8 cellular contexts compared by ENCODE assay signal in the genomic region with DNA sequence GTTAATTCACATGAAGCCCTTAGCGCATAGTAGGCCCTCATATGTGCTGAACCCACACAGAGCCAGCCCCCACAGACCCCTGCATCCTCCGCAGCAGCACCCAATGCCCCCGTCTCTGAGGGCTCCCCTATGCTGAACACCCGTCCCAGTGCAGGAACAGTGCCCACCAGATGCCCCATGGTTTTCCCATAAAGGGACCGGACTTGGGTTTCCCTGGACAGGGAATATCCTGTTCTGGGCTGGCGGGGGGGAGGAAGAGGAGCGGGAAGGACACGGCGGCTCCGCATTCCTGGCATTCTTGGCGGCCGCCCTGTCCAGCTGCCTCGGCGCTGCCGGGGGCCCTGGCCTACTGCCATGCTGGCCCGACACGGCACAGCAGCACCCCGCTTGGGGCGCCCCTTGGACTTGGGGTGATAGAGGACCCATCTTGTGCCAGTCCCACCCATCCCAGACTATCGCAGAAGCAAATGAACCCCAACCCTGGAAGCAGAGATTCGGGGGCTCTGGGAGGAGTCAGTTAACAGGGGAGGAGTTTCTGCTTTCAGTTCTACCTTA. TPM values are rescaled to one million over a fixed set of nuclear protein-coding genes. Genes with fewer than 3 reads are reported as not detected.
DNase-seq lines count a peak whose midpoint lies in the region; ATAC-seq and TF ChIP-seq lines count a peak whose summit lies in the region.

No MANE protein-coding gene starts in this region.

- H3K4me1 Mint-ChIP-seq in activated CD4-positive, alpha-beta T cell treated with anti-CD3 and anti-CD28 coated beads, Interleukin-2, amount 10 ng/mL, durations not matched to agents 24 days and 14 days = peaks cover 31% of the 10 kb centered on the region
- peaks cover 56% of the 10 kb centered on the region for H3K4me1 Mint-ChIP-seq in endothelial cell (ENCODE audit: unreplicated experiment)

- peaks cover 51% of the 10 kb centered on the region for H3K4me1 ChIP-seq in mesodermal cell (ENCODE audit: control insufficient read depth, insufficient read depth, low read length, poor library complexity, severe bottlenecking)
- H3K4me1 ChIP-seq in aorta (ENCODE audit: control insufficient read depth in 1 of 2, insufficient read depth in 2 of 2, low read length in 2 of 2) = peaks cover 0 to 7% of the 10 kb centered on the region in 2 donors

- no peak overlapping the region for H3K4me3 ChIP-seq in mesodermal cell (ENCODE audit: extremely low read depth, insufficient read depth, low read length, poor library complexity, severe bottlenecking)
- no peak overlapping the region for H3K4me3 ChIP-seq in aorta (ENCODE audit: low read length in 2 of 2)

- H3K9me3 ChIP-seq in mesodermal cell (ENCODE audit: control insufficient read depth, low read length) = no peaks in the 10 kb centered on the region
- H3K9me3 ChIP-seq in aorta (ENCODE audit: control insufficient read depth, low read length) = no peaks in the 10 kb centered on the region

- peak; percentile 54 for DNase-seq in activated CD4-positive, alpha-beta T cell treated with anti-CD3 and anti-CD28 coated beads, Interleukin-2, amount 10 ng/mL, durations not matched to agents 24 days and 14 days
- no peak for DNase-seq in activated CD4-positive, alpha-beta T cell treated with anti-CD3 and anti-CD28 coated beads, Interleukin-2, amount 50 U/mL, for 1 hour
- DNase-seq in endothelial cell (ENCODE audit: low spot score) (peak; percentile 80), aorta (peak; percentile 70 to 85), NCI-H748 (lab: John Stamatoyannopoulos, UW; ENCODE audit: unreplicated experiment) (no peak)
- no peak for DNase-seq in activated T-cell treated with anti-CD3 and anti-CD28 coated beads, Interleukin-2, amount 50 U/mL, for 1 hour

- no peaks in the 10 kb centered on the region for H3K9me3 Mint-ChIP-seq in activated CD4-positive, alpha-beta T cell treated with anti-CD3 and anti-CD28 coated beads, Interleukin-2, amount 10 ng/mL, durations not matched to agents 24 days and 14 days
- no peaks in the 10 kb centered on the region for H3K9me3 Mint-ChIP-seq in endothelial cell (ENCODE audit: unreplicated experiment)

- H3K36me3 ChIP-seq in mesodermal cell (ENCODE audit: control insufficient read depth, insufficient read depth, low read length) (no peaks in the 10 kb centered on the region), aorta (ENCODE audit: control insufficient read depth in 1 of 2, insufficient read depth in 2 of 2, low read length in 1 of 2) (no peaks in the 10 kb centered on the region)

- intact Hi-C loops in activated CD4-positive, alpha-beta T cell treated with anti-CD3 and anti-CD28 coated beads, Interleukin-2, amount 10 ng/mL, durations not matched to agents 24 days and 14 days (cut with micrococcal nuclease) = no loop called here
- intact Hi-C loops in aorta (cut with DNase I) = no loop called here

- no peaks in the 10 kb centered on the region for H3K27me3 ChIP-seq in aorta (ENCODE audit: control insufficient read depth in 1 of 2, insufficient read depth in 2 of 2, low read length in 1 of 2)

- TF ChIP-seq CTCF in endothelial cell (IDR thresholded peaks at IDR 0.05; ENCODE audit: unreplicated experiment) = no peak

- no peaks in the 10 kb centered on the region for H3K36me3 Mint-ChIP-seq in activated CD4-positive, alpha-beta T cell treated with anti-CD3 and anti-CD28 coated beads, Interleukin-2, amount 10 ng/mL, durations not matched to agents 24 days and 14 days (ENCODE audit: low read depth)
- H3K36me3 Mint-ChIP-seq in endothelial cell (ENCODE audit: low read depth, unreplicated experiment) = no peaks in the 10 kb centered on the region

- peaks cover under 1% of the 10 kb centered on the region for H3K27me3 Mint-ChIP-seq in activated CD4-positive, alpha-beta T cell treated with anti-CD3 and anti-CD28 coated beads, Interleukin-2, amount 10 ng/mL, durations not matched to agents 24 days and 14 days
- peaks cover 18% of the 10 kb centered on the region for H3K27me3 Mint-ChIP-seq in endothelial cell (ENCODE audit: unreplicated experiment)

- H3K4me3 Mint-ChIP-seq in activated CD4-positive, alpha-beta T cell treated with anti-CD3 and anti-CD28 coated beads, Interleukin-2, amount 10 ng/mL, durations not matched to agents 24 days and 14 days = no peak overlapping the region
- no peak overlapping the region for H3K4me3 Mint-ChIP-seq in endothelial cell (ENCODE audit: unreplicated experiment)

- peak; percentile 40 for ATAC-seq in aorta (ENCODE audit: low FRiP score)
- no peak for ATAC-seq in GM18867 (IDR thresholded peaks at IDR 0.05; ENCODE audit: unreplicated experiment)

- peak overlapping the region; percentile 97 for H3K27ac ChIP-seq in mesodermal cell (ENCODE audit: low read depth, low read length, severe bottlenecking)
- H3K27ac ChIP-seq in aorta (ENCODE audit: low read depth in 1 of 2, low read length in 2 of 2) = peak overlapping the region in 1 of 2 donors; percentile 10

- no peak overlapping the region for H3K27ac Mint-ChIP-seq in activated CD4-positive, alpha-beta T cell treated with anti-CD3 and anti-CD28 coated beads, Interleukin-2, amount 10 ng/mL, durations not matched to agents 24 days and 14 days
- peak overlapping the region; percentile 100 for H3K27ac Mint-ChIP-seq in endothelial cell (ENCODE audit: unreplicated experiment)

- WGBS in mesodermal cell (ENCODE audit: insufficient coverage in 2 of 2), 2 experiments = 29 to 34% methylated on average over 6 to 9 of the region's 21 CpGs
- WGBS in aorta, 2 donors = 15 to 19% methylated on average over 21 of the region's 21 CpGs

RNA-seq across cellular contexts. Expression of a gene that starts 23.7 kb away (rescaled TPM):
- total RNA-seq in activated CD4-positive, alpha-beta T cell treated with anti-CD3 and anti-CD28 coated beads, Interleukin-2, amount 10 ng/mL, durations not matched to agents 24 days and 14 days = 10.8 and 11.6 TPM in 2 replicates
- total RNA-seq in endothelial cell (ENCODE audit: unreplicated experiment) (3.5 TPM), aorta (10 to 100 TPM; 90.5 to 93.4 TPM)
- polyA plus RNA-seq in mesodermal cell (2013, experiment 1 of 2) = 4.8 TPM
- polyA plus RNA-seq in mesodermal cell (2013, experiment 2 of 2) = 5.3 TPM
- polyA plus RNA-seq in aorta = 100 to 1,000 TPM in 1 of 2 donors, 10 to 100 TPM in 1; 74.8 to 110 TPM

Comparison
In these comparisons a context has a peak if more than half of its experiments do, and no peak if none do; other contexts are left out.
1. DNase-seq: peak in activated CD4-positive, alpha-beta T cell treated with anti-CD3 and anti-CD28 coated beads, Interleukin-2, amount 10 ng/mL, durations not matched to agents 24 days and 14 days (single experiment), endothelial cell (single experiment) and aorta (2 of 2); none in activated CD4-positive, alpha-beta T cell treated with anti-CD3 and anti-CD28 coated beads, Interleukin-2, amount 50 U/mL, for 1 hour (single experiment), activated T-cell treated with anti-CD3 and anti-CD28 coated beads, Interleukin-2, amount 50 U/mL, for 1 hour (single experiment) and NCI-H748 (single experiment).